ENCODE assay signal across 1 cellular context in the genomic region with DNA sequence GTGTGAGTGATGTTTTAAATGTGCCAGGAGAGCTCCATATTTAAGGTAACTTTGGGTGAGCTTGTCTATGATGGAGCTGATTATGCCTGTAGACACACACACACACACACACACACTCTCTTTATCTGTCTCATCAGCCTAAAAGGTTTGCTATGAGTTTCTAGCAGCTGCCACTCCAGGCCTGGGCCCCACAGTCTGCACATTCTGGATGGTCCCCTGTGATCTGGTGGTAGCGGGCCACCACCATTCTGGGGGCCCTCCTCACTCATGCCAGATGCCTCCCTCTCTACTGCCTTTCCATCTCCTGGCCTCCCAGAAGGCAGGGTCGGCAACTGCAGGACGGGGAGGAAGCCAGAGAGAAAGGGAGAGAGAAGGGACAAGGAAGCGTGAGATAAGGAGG.
TF ChIP-seq lines count a peak whose summit lies in the region.

No MANE protein-coding gene starts in this region.

TF ChIP-seq in GM12878, 131 proteins besides CTCF, POLR2A, EP300 and RAD21:
- TF ChIP-seq RAD51 (IDR thresholded peaks at IDR 0.05), result no peak
- TF ChIP-seq SPI1 (IDR thresholded peaks at IDR 0.05; ENCODE audit: borderline replicate concordance, insufficient read depth, low read depth, low read length), result no peak
- TF ChIP-seq NBN (IDR thresholded peaks at IDR 0.05), result no peak
- TF ChIP-seq, protein P1, sequence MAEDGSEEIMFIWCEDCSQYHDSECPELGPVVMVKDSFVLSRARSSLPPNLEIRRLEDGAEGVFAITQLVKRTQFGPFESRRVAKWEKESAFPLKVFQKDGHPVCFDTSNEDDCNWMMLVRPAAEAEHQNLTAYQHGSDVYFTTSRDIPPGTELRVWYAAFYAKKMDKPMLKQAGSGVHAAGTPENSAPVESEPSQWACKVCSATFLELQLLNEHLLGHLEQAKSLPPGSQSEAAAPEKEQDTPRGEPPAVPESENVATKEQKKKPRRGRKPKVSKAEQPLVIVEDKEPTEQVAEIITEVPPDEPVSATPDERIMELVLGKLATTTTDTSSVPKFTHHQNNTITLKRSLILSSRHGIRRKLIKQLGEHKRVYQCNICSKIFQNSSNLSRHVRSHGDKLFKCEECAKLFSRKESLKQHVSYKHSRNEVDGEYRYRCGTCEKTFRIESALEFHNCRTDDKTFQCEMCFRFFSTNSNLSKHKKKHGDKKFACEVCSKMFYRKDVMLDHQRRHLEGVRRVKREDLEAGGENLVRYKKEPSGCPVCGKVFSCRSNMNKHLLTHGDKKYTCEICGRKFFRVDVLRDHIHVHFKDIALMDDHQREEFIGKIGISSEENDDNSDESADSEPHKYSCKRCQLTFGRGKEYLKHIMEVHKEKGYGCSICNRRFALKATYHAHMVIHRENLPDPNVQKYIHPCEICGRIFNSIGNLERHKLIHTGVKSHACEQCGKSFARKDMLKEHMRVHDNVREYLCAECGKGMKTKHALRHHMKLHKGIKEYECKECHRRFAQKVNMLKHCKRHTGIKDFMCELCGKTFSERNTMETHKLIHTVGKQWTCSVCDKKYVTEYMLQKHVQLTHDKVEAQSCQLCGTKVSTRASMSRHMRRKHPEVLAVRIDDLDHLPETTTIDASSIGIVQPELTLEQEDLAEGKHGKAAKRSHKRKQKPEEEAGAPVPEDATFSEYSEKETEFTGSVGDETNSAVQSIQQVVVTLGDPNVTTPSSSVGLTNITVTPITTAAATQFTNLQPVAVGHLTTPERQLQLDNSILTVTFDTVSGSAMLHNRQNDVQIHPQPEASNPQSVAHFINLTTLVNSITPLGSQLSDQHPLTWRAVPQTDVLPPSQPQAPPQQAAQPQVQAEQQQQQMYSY (CRISPR knock-in tag; IDR thresholded peaks at IDR 0.05), result no peak
- no peak for TF ChIP-seq POLR2AphosphoS2 (IDR thresholded peaks at IDR 0.05; ENCODE audit: low read depth, low read length)
- no peak for TF ChIP-seq BRCA1 (IDR thresholded peaks at IDR 0.05; ENCODE audit: low read depth, low read length)
- TF ChIP-seq IKZF1 (conservative IDR thresholded peaks at IDR 0.05), result no peak
- no peak for TF ChIP-seq SIN3A (IDR thresholded peaks at IDR 0.05; ENCODE audit: low read depth, low read length)
- TF ChIP-seq, protein P2, sequence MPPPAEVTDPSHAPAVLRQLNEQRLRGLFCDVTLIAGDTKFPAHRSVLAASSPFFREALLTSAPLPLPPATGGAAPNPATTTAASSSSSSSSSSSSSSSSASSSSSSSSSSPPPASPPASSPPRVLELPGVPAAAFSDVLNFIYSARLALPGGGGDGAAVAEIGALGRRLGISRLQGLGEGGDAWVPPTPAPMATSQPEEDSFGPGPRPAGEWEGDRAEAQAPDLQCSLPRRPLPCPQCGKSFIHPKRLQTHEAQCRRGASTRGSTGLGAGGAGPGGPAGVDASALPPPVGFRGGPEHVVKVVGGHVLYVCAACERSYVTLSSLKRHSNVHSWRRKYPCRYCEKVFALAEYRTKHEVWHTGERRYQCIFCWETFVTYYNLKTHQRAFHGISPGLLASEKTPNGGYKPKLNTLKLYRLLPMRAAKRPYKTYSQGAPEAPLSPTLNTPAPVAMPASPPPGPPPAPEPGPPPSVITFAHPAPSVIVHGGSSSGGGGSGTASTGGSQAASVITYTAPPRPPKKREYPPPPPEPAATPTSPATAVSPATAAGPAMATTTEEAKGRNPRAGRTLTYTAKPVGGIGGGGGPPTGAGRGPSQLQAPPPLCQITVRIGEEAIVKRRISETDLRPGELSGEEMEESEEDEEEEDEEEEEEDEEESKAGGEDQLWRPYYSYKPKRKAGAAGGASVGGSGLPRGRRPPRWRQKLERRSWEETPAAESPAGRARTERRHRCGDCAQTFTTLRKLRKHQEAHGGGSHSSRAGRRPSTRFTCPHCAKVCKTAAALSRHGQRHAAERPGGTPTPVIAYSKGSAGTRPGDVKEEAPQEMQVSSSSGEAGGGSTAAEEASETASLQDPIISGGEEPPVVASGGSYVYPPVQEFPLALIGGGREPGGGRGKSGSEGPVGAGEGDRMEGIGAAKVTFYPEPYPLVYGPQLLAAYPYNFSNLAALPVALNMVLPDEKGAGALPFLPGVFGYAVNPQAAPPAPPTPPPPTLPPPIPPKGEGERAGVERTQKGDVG (CRISPR knock-in tag; IDR thresholded peaks at IDR 0.05), result no peak
- TF ChIP-seq, protein P3, sequence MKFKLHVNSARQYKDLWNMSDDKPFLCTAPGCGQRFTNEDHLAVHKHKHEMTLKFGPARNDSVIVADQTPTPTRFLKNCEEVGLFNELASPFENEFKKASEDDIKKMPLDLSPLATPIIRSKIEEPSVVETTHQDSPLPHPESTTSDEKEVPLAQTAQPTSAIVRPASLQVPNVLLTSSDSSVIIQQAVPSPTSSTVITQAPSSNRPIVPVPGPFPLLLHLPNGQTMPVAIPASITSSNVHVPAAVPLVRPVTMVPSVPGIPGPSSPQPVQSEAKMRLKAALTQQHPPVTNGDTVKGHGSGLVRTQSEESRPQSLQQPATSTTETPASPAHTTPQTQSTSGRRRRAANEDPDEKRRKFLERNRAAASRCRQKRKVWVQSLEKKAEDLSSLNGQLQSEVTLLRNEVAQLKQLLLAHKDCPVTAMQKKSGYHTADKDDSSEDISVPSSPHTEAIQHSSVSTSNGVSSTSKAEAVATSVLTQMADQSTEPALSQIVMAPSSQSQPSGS (IDR thresholded peaks at IDR 0.05; ENCODE audit: low read length), result no peak
- TF ChIP-seq MEF2B (IDR thresholded peaks at IDR 0.05; ENCODE audit: partially characterized antibody, poor library complexity, severe bottlenecking), result no peak
- TF ChIP-seq POU2F2 (IDR thresholded peaks at IDR 0.05; ENCODE audit: borderline replicate concordance, low read depth, low read length), result no peak
- TF ChIP-seq, protein P4, sequence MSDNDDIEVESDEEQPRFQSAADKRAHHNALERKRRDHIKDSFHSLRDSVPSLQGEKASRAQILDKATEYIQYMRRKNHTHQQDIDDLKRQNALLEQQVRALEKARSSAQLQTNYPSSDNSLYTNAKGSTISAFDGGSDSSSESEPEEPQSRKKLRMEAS (IDR thresholded peaks at IDR 0.05; ENCODE audit: low read depth, low read length), result no peak
- TF ChIP-seq HDAC6 (IDR thresholded peaks at IDR 0.05; ENCODE audit: unreplicated experiment), result no peak
